In the genomic region with DNA sequence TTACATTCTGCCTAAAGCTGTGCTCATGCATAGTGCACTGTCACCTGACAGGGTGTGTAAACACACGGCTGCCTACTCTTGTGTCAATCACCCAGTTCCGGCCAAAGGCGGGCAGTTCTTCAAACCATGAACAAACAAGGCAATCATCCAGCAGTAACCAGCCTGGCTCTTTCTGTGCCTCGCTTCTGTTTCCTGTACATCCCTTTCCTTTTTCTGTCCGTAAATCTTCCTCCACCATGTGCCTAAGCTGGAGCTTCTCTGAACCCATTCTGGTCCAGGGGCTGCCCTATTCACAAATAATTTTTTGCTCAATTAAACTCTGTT, we compare ENCODE assay signal across 8 cellular contexts.
DNase-seq lines count a peak whose midpoint lies in the region; ATAC-seq, FAIRE-seq and TF ChIP-seq lines count a peak whose summit lies in the region.

No MANE protein-coding gene starts in this region.

- H2BK120ac ChIP-seq in H1 (replicated peaks; ENCODE audit: low read depth, low read length) = no peak overlapping the region

- no peak for TF ChIP-seq EP300 in H1 (IDR thresholded peaks at IDR 0.05; ENCODE audit: borderline replicate concordance in 1 of 2, low read depth in 2 of 2, low read length in 2 of 2)

- H4K91ac ChIP-seq in H1 (replicated peaks; ENCODE audit: insufficient read length, low read length) = no peak overlapping the region

- no peak overlapping the region for H3K23ac ChIP-seq in H1 (ENCODE audit: insufficient read length)

- H3K23me2 ChIP-seq in H1 (ENCODE audit: low read depth, low read length) = no peaks in the 10 kb centered on the region

- peaks cover 12% of the 10 kb centered on the region for H3K9me3 Mint-ChIP-seq in progenitor cell of endocrine pancreas (ENCODE audit: low read depth)

- H3K27ac Mint-ChIP-seq in progenitor cell of endocrine pancreas = peak overlapping the region; percentile 94

- peaks cover 27% of the 10 kb centered on the region for H3K4me1 Mint-ChIP-seq in progenitor cell of endocrine pancreas (ENCODE audit: low read depth)

- H3K56ac ChIP-seq in H1 (replicated peaks; ENCODE audit: insufficient read length, low read depth, low read length) = no peak overlapping the region

- H2BK5ac ChIP-seq in H1 (ENCODE audit: low read depth, low read length) = peak overlapping the region; percentile 78; the same call in 1 of the 2 replicates

- TF ChIP-seq RAD21 in H1 (IDR thresholded peaks at IDR 0.05 in 1 of 2, conservative IDR thresholded peaks at IDR 0.05 in 1 of 2; ENCODE audit: low read depth in 2 of 2, low read length in 2 of 2) = no peak

- no peaks in the 10 kb centered on the region for H3K9me3 ChIP-seq in H1 (ENCODE audit: insufficient read depth in 2 of 2, low read depth in 1 of 2, low read length in 1 of 2)

- no peak overlapping the region for H3K9ac ChIP-seq in H1 (replicated peaks in 1 of 4; ENCODE audit: extremely low read depth in 1 of 4, low read depth in 3 of 4, low read length in 3 of 4)

- ATAC-seq in GM21381 (IDR thresholded peaks at IDR 0.05; ENCODE audit: unreplicated experiment) (no peak), GM21825 (IDR thresholded peaks at IDR 0.05; ENCODE audit: unreplicated experiment) (no peak)

- H3K36me3 Mint-ChIP-seq in progenitor cell of endocrine pancreas (ENCODE audit: insufficient read depth) = peaks cover 5% of the 10 kb centered on the region

- no peak for DNase-seq in HEK293T (ENCODE audit: extremely low spot score)
- DNase-seq in NCI-H460 (ENCODE audit: extremely low read depth, low read depth) = peak; percentile 25
- no peak for DNase-seq in H1 (ENCODE audit: low read depth in 1 of 2, low spot score in 2 of 2)
- DNase-seq in progenitor cell of endocrine pancreas (ENCODE audit: low spot score, unreplicated experiment) = no peak
- DNase-seq in NCI-H524 treated with DMSO at 0.1 percent for 48 hours (lab: John Stamatoyannopoulos, UW) = no peak
- DNase-seq in NCI-H1092 treated with DMSO at 0.1 percent for 48 hours (lab: John Stamatoyannopoulos, UW) = no peak

- TF ChIP-seq CTCF in H1 (IDR thresholded peaks at IDR 0.05; ENCODE audit: control extremely low read depth in 1 of 3, insufficient read depth in 1 of 3, low read depth in 1 of 3, low read length in 3 of 3) (no peak), progenitor cell of endocrine pancreas (IDR thresholded peaks at IDR 0.05; ENCODE audit: unreplicated experiment) (no peak)

- H3K4me3 Mint-ChIP-seq in progenitor cell of endocrine pancreas (ENCODE audit: low read depth) = peak overlapping the region; percentile 29

- no peaks in the 10 kb centered on the region for H3K79me1 ChIP-seq in H1 (ENCODE audit: low read depth, low read length)

- POLR2A ChIA-PET in HEK293T (lab: Yijun Ruan, JAX) = interaction anchor here (1.0 to 1.6 kb wide), 4 partner anchors 17 to 199 kb away, joined by 3 to 7 read pairs (median 3); partner anchors contain the start of genes CBR4 and SH3RF1
- POLR2A ChIA-PET in H1 (lab: Charles Lee; ENCODE audit: partially characterized antibody) = interaction anchor here (1.2 to 1.9 kb wide), 4 partner anchors 11 to 64 kb away, joined by 3 to 9 read pairs (median 4); partner anchors contain the start of gene CBR4

- FAIRE-seq in H1 (lab: Jason Lieb, UNC) = no peak

- no peaks in the 10 kb centered on the region for H3K36me3 ChIP-seq in H1 (ENCODE audit: control insufficient read depth in 2 of 4, insufficient read depth in 4 of 4, low read length in 3 of 4)

- H3K27me3 Mint-ChIP-seq in progenitor cell of endocrine pancreas = no peaks in the 10 kb centered on the region

- peak overlapping the region; percentile 63 for H2BK12ac ChIP-seq in H1 (ENCODE audit: low read depth, low read length)

- no peak overlapping the region for H4K8ac ChIP-seq in H1 (ENCODE audit: extremely low read depth, insufficient read depth, low read length)

- no peak overlapping the region for H3K4me3 ChIP-seq in H1 (ENCODE audit: extremely low read depth in 1 of 4, insufficient read depth in 2 of 4, low read depth in 3 of 4, low read length in 4 of 4)

- WGBS in H1 (ENCODE audit: extremely low coverage in 1 of 2, insufficient coverage in 1 of 2, insufficient read length in 1 of 2, insufficient replicate concordance in 2 of 2, low coverage in 1 of 2, low lambda C conversion rate in 2 of 2, missing lambda C conversion rate in 1 of 2), 2 experiments = 90% methylated on average over 5 of the region's 5 CpGs; no CpG with 5 or more reads in 1 of the 2 experiments

- H2BK20ac ChIP-seq in H1 (ENCODE audit: low read length) = peak overlapping the region; percentile 75

- no peaks in the 10 kb centered on the region for H4K20me1 ChIP-seq in H1 (replicated peaks in 1 of 2; ENCODE audit: control insufficient read depth in 1 of 2, insufficient read depth in 2 of 2, low read length in 2 of 2)

- H3K79me2 ChIP-seq in H1 (ENCODE audit: control insufficient read depth in 1 of 2, insufficient read depth in 2 of 2, low read length in 2 of 2) = no peaks in the 10 kb centered on the region

- peaks cover 0 to 9% (median 4%) of the 10 kb centered on the region in 4 experiments; a peak in 3 of 7 replicates for H3K4me1 ChIP-seq in H1 (replicated peaks in 1 of 4; ENCODE audit: control insufficient read depth in 3 of 4, insufficient read depth in 4 of 4, low read length in 3 of 4)

- H3K27ac ChIP-seq in H1 (ENCODE audit: low read depth, low read length) = 0 out of 2 replicates have a peak overlapping the region, but pooled peaks have one; percentile 64

- 0 out of 2 replicates have a peak overlapping the region, but pooled peaks have one; percentile 19 for H2BK15ac ChIP-seq in H1 (ENCODE audit: low read length)

- no peak overlapping the region; the same call in 1 of the 2 replicates for H3K18ac ChIP-seq in H1 (ENCODE audit: extremely low read depth, low read length)

- H3K4me2 ChIP-seq in H1 (ENCODE audit: insufficient read depth in 1 of 2, low read depth in 2 of 2, low read length in 2 of 2) = no peak overlapping the region; a peak in 1 of 4 replicates

- H3K4ac ChIP-seq in H1 (replicated peaks; ENCODE audit: insufficient read length, low read depth, low read length) = no peak overlapping the region

- H4K5ac ChIP-seq in H1 (ENCODE audit: insufficient read length, low read depth, low read length) = peak overlapping the region; percentile 13

- H2AK5ac ChIP-seq in H1 (ENCODE audit: low read depth, low read length) = 0 out of 2 replicates have a peak overlapping the region, but pooled peaks have one; percentile 49

- no peaks in the 10 kb centered on the region for H3K27me3 ChIP-seq in H1 (replicated peaks in 1 of 4; ENCODE audit: control insufficient read depth in 3 of 4, extremely low read depth in 1 of 4, insufficient read depth in 3 of 4, low read length in 3 of 4)

- peak overlapping the region; percentile 65; the same call in 1 of the 2 replicates for H2AFZ ChIP-seq in H1 (ENCODE audit: low read length)

- TF ChIP-seq POLR2A in H1 (IDR thresholded peaks at IDR 0.05; ENCODE audit: control extremely low read depth in 1 of 2, low read depth in 2 of 2, low read length in 2 of 2) = no peak

- CTCF ChIA-PET in HEK293T (lab: Yijun Ruan, JAX) (interaction anchor here (1.0 to 1.2 kb wide), 2 partner anchors 9 to 739 kb away, joined by 3 to 5 read pairs; no protein-coding TSS in a partner anchor), H1 (lab: Charles Lee; ENCODE audit: partially characterized antibody) (interaction anchor here (1.1 to 1.9 kb wide), 4 partner anchors 8 to 25 kb away, joined by 3 to 4 read pairs (median 4); no protein-coding TSS in a partner anchor)

- no peak overlapping the region for H3K14ac ChIP-seq in H1 (ENCODE audit: insufficient read length)

TF ChIP-seq in HEK293T, 16 proteins besides CTCF, POLR2A, EP300 and RAD21:
- TF ChIP-seq TARDBP (IDR thresholded peaks at IDR 0.05) (no peak), FOXA1 (IDR thresholded peaks at IDR 0.05) (no peak), ARNT (IDR thresholded peaks at IDR 0.05) (no peak), CTBP1 (IDR thresholded peaks at IDR 0.05; ENCODE audit: borderline replicate concordance) (no peak)
- TF ChIP-seq, protein P1, sequence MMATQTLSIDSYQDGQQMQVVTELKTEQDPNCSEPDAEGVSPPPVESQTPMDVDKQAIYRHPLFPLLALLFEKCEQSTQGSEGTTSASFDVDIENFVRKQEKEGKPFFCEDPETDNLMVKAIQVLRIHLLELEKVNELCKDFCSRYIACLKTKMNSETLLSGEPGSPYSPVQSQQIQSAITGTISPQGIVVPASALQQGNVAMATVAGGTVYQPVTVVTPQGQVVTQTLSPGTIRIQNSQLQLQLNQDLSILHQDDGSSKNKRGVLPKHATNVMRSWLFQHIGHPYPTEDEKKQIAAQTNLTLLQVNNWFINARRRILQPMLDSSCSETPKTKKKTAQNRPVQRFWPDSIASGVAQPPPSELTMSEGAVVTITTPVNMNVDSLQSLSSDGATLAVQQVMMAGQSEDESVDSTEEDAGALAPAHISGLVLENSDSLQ (IDR thresholded peaks at IDR 0.05) = peak; percentile 86

TF ChIP-seq in H1, 55 proteins besides CTCF, POLR2A, EP300 and RAD21:
- TF ChIP-seq SRF (IDR thresholded peaks at IDR 0.05; ENCODE audit: low read depth, low read length) (peak; percentile 18; the same call in 1 of the 2 replicates), POLR2AphosphoS5 (IDR thresholded peaks at IDR 0.05; ENCODE audit: low read depth, low read length) (no peak)
